Comparison of ENCODE assay signal across 1 cellular context in the genomic region with DNA sequence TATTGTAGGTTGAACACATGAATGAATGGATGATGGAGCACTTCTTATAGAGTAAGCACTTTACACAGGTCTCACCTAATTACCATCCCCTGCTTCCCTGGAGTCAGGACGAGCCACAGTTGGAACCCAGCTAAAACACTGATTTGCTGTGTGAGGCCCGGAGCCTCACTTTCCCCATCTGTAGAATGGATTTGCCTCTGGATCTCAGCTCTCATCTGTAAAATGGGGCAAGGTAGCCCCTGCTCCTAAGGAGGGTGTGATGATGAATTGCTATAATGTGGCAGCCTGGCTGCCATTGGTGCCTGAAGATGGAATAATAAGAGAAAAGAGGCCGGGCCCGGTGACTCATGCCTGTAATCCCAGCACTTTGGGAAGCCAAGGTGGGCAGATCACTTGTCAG.
TF ChIP-seq lines count a peak whose summit lies in the region.

No MANE protein-coding gene starts in this region.

TF ChIP-seq in HEK293, 187 proteins besides CTCF, POLR2A, EP300 and RAD21 (continued from another document):
- TF ChIP-seq, protein P1, sequence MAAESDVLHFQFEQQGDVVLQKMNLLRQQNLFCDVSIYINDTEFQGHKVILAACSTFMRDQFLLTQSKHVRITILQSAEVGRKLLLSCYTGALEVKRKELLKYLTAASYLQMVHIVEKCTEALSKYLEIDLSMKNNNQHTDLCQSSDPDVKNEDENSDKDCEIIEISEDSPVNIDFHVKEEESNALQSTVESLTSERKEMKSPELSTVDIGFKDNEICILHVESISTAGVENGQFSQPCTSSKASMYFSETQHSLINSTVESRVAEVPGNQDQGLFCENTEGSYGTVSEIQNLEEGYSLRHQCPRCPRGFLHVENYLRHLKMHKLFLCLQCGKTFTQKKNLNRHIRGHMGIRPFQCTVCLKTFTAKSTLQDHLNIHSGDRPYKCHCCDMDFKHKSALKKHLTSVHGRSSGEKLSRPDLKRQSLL (tag by site-specific recombination; IDR thresholded peaks at IDR 0.05) = 0 out of 2 replicates have a peak, but pooled peaks have one; percentile 37
